Comparison of ENCODE assay signal across 22 cellular contexts in the genomic region with DNA sequence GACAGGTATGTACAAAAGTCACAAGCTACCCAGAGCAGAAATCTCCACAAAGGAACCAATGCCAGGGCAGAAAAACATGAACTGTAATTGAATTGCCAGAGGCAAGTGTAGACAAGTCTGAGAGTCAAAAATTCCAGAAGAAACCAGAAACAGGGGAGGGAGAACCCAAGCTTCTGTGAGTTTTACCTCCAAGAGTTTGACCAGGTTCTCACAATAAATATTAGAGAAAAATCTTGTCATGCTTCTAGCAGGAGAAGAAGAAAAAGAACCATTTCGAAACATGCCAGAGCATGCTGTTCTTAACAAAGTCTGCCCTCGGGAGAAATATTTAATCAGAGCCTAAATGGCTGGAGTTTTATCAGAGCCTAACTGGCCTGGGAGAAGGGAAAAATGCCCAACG. TPM values are rescaled to one million over a fixed set of nuclear protein-coding genes. Genes with fewer than 3 reads are reported as not detected.
DNase-seq lines count a peak whose midpoint lies in the region; ATAC-seq and TF ChIP-seq lines count a peak whose summit lies in the region.
"Had no signal": no experiment of that assay in that cellular context is flagged by ENCODE, and none has a peak within 500 bp of the region (broad histone marks: within the 10 kb centered on the region; RNA-seq: fewer than 3 reads in every experiment).

No MANE protein-coding gene starts in this region.

- H3K27me3 Mint-ChIP-seq in GM23338 (ENCODE audit: insufficient read depth, low read depth, poor library complexity) (no peaks in the 10 kb centered on the region), nephron progenitor cell (ENCODE audit: low read depth, poor library complexity) (peaks cover 2% of the 10 kb centered on the region), glutamatergic neuron (ENCODE audit: unreplicated experiment) (no peaks in the 10 kb centered on the region)
- H3K27me3 Mint-ChIP-seq: activated CD4-positive, alpha-beta memory T cell treated with anti-CD3 and anti-CD28 coated beads for 36 hours; activated naive CD8-positive, alpha-beta T cell treated with anti-CD3 and anti-CD28 coated beads, Interleukin-2, amount 10 ng/mL, durations not matched to agents 7 days and 5 days; naive thymus-derived CD8-positive, alpha-beta T cell had no signal

- H3K9me3 Mint-ChIP-seq in GM23338, result no peaks in the 10 kb centered on the region
- no peaks in the 10 kb centered on the region for H3K9me3 Mint-ChIP-seq in nephron progenitor cell
- no peaks in the 10 kb centered on the region for H3K9me3 Mint-ChIP-seq in glutamatergic neuron (ENCODE audit: unreplicated experiment)
- H3K9me3 Mint-ChIP-seq: activated CD4-positive, alpha-beta memory T cell treated with anti-CD3 and anti-CD28 coated beads for 36 hours; activated naive CD8-positive, alpha-beta T cell treated with anti-CD3 and anti-CD28 coated beads, Interleukin-2, amount 10 ng/mL, durations not matched to agents 7 days and 5 days; naive thymus-derived CD8-positive, alpha-beta T cell had no signal

- H3K27ac ChIP-seq in GM23338 (ENCODE audit: low read depth) (no peak overlapping the region), esophagus squamous epithelium (peak overlapping the region; percentile 28 to 45 (median 29))
- H3K27ac ChIP-seq: esophagus muscularis mucosa had no signal

- peak overlapping the region; percentile 0 for H3K9ac ChIP-seq in adipocyte (ENCODE audit: low read length)

- no peaks in the 10 kb centered on the region for H3K79me2 ChIP-seq in GM23338 (replicated peaks; ENCODE audit: insufficient read depth)

- no peak for TF ChIP-seq CTCF in GM23338 (conservative IDR thresholded peaks at IDR 0.05; ENCODE audit: low read depth in 2 of 2)
- TF ChIP-seq CTCF in esophagus squamous epithelium (IDR thresholded peaks at IDR 0.05), result no peak
- no peak for TF ChIP-seq CTCF in nephron progenitor cell (IDR thresholded peaks at IDR 0.05)
- TF ChIP-seq CTCF in glutamatergic neuron (IDR thresholded peaks at IDR 0.05; ENCODE audit: partially characterized antibody, unreplicated experiment), result no peak

- no peaks in the 10 kb centered on the region for H3K36me3 Mint-ChIP-seq in GM23338 (ENCODE audit: low read depth)
- peaks cover 9% of the 10 kb centered on the region for H3K36me3 Mint-ChIP-seq in nephron progenitor cell (ENCODE audit: low read depth)
- peaks cover 5% of the 10 kb centered on the region for H3K36me3 Mint-ChIP-seq in glutamatergic neuron (ENCODE audit: unreplicated experiment)

- H3K4me3 ChIP-seq in GM23338 (no peak overlapping the region), adipocyte (ENCODE audit: low read length) (no peak overlapping the region), esophagus squamous epithelium (no peak overlapping the region)
- H3K4me3 ChIP-seq: esophagus muscularis mucosa, skin epidermis had no signal

- intact Hi-C loops in esophagus squamous epithelium (cut with DNase I), result no loop called here

- no peak overlapping the region for H3K4me2 ChIP-seq in GM23338

- H3K9me3 ChIP-seq in adipocyte (ENCODE audit: control insufficient read depth, low read length) (no peaks in the 10 kb centered on the region), esophagus squamous epithelium (no peaks in the 10 kb centered on the region)
- H3K9me3 ChIP-seq: BE2C, esophagus muscularis mucosa had no signal

- no peak for TF ChIP-seq POLR2A in esophagus squamous epithelium (IDR thresholded peaks at IDR 0.05)

- H4K20me1 ChIP-seq in GM23338 (replicated peaks; ENCODE audit: insufficient read depth), result no peaks in the 10 kb centered on the region

- WGBS in esophagus squamous epithelium, 2 donors, result 48 to 58% methylated on average over 3 of the region's 3 CpGs

- DNase-seq in GM23338 (ENCODE audit: low spot score) (no peak), adipocyte (ENCODE audit: low read depth) (peak; percentile 5), esophagus squamous epithelium (lab: John Stamatoyannopoulos, UW) (no peak), nephron progenitor cell (no peak), NCI-H2107 (lab: John Stamatoyannopoulos, UW) (no peak), cortex of kidney (lab: John Stamatoyannopoulos, UW) (no peak), glutamatergic neuron (no peak), SKM-1 treated with dmso at 0.1 percent for 144 hours (lab: John Stamatoyannopoulos, UW; ENCODE audit: unreplicated experiment) (no peak)
- DNase-seq: activated CD4-positive, alpha-beta memory T cell treated with anti-CD3 and anti-CD28 coated beads for 36 hours; activated naive CD8-positive, alpha-beta T cell treated with anti-CD3 and anti-CD28 coated beads, Interleukin-2, amount 10 ng/mL, durations not matched to agents 7 days and 5 days; BE2C; effector memory CD4-positive, alpha-beta T cell; Kasumi-1; left colon; midbrain; naive thymus-derived CD8-positive, alpha-beta T cell; NCI-H1930; NCI-H82; stimulated activated CD4-positive, alpha-beta T cell treated with anti-CD3 and anti-CD28 coated beads, Interleukin-1b, Interleukin-23, amount 100 ng/mL, for 48 hours; T1000 had no signal

- H3K36me3 ChIP-seq in GM23338 (ENCODE audit: insufficient read depth) (no peaks in the 10 kb centered on the region), adipocyte (ENCODE audit: control insufficient read depth, insufficient read depth, low read length, severe bottlenecking) (no peaks in the 10 kb centered on the region), esophagus squamous epithelium (peaks cover 0 to 3% (median 0%) of the 10 kb centered on the region in 3 donors)
- H3K36me3 ChIP-seq: BE2C had no signal

- ATAC-seq in GM23338, result no peak
- ATAC-seq: left colon; naive thymus-derived CD8-positive, alpha-beta T cell had no signal

- no peaks in the 10 kb centered on the region for H3F3A ChIP-seq in GM23338 (replicated peaks; ENCODE audit: low read depth)

- H2AFZ ChIP-seq in GM23338, result no peak overlapping the region

- H3K27ac Mint-ChIP-seq in GM23338, result peak overlapping the region; percentile 73
- H3K27ac Mint-ChIP-seq in nephron progenitor cell, result peak overlapping the region; percentile 4
- no peak overlapping the region for H3K27ac Mint-ChIP-seq in glutamatergic neuron (ENCODE audit: unreplicated experiment)
- H3K27ac Mint-ChIP-seq: activated CD4-positive, alpha-beta memory T cell treated with anti-CD3 and anti-CD28 coated beads for 36 hours; activated naive CD8-positive, alpha-beta T cell treated with anti-CD3 and anti-CD28 coated beads, Interleukin-2, amount 10 ng/mL, durations not matched to agents 7 days and 5 days had no signal

- no peaks in the 10 kb centered on the region for H3K4me1 ChIP-seq in GM23338 (ENCODE audit: insufficient read depth)
- peaks cover 14% of the 10 kb centered on the region for H3K4me1 ChIP-seq in adipocyte (ENCODE audit: control insufficient read depth, insufficient read depth, low read length)
- peaks cover 0 to 16% (median 3%) of the 10 kb centered on the region in 3 donors for H3K4me1 ChIP-seq in esophagus squamous epithelium
- H3K4me1 ChIP-seq: BE2C, esophagus muscularis mucosa had no signal

- H3K27me3 ChIP-seq in GM23338 (ENCODE audit: insufficient read depth), result no peaks in the 10 kb centered on the region
- H3K27me3 ChIP-seq in adipocyte (replicated peaks; ENCODE audit: control insufficient read depth, insufficient read depth, low read length), result no peaks in the 10 kb centered on the region
- no peaks in the 10 kb centered on the region for H3K27me3 ChIP-seq in esophagus squamous epithelium
- H3K27me3 ChIP-seq: BE2C, esophagus muscularis mucosa had no signal

- H3K4me1 Mint-ChIP-seq in GM23338 (no peaks in the 10 kb centered on the region; the same call in 2 of the 3 replicates), nephron progenitor cell (no peaks in the 10 kb centered on the region), glutamatergic neuron (ENCODE audit: low read depth, unreplicated experiment) (no peaks in the 10 kb centered on the region)
- H3K4me1 Mint-ChIP-seq: activated naive CD8-positive, alpha-beta T cell treated with anti-CD3 and anti-CD28 coated beads, Interleukin-2, amount 10 ng/mL, durations not matched to agents 7 days and 5 days had no signal

- H3K4me3 Mint-ChIP-seq in GM23338 (no peak overlapping the region), nephron progenitor cell (no peak overlapping the region), glutamatergic neuron (ENCODE audit: unreplicated experiment) (no peak overlapping the region)
- H3K4me3 Mint-ChIP-seq: activated CD4-positive, alpha-beta memory T cell treated with anti-CD3 and anti-CD28 coated beads for 36 hours; activated naive CD8-positive, alpha-beta T cell treated with anti-CD3 and anti-CD28 coated beads, Interleukin-2, amount 10 ng/mL, durations not matched to agents 7 days and 5 days had no signal

- H3K9me2 ChIP-seq in GM23338 (ENCODE audit: insufficient read depth), result no peaks in the 10 kb centered on the region

TF ChIP-seq in GM23338, 12 proteins besides CTCF, POLR2A, EP300 and RAD21 (continues in another document):
- TF ChIP-seq, protein P1, sequence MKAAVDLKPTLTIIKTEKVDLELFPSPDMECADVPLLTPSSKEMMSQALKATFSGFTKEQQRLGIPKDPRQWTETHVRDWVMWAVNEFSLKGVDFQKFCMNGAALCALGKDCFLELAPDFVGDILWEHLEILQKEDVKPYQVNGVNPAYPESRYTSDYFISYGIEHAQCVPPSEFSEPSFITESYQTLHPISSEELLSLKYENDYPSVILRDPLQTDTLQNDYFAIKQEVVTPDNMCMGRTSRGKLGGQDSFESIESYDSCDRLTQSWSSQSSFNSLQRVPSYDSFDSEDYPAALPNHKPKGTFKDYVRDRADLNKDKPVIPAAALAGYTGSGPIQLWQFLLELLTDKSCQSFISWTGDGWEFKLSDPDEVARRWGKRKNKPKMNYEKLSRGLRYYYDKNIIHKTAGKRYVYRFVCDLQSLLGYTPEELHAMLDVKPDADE (IDR thresholded peaks at IDR 0.05), result no peak
- TF ChIP-seq ZNF114 (CRISPR knock-in tag; IDR thresholded peaks at IDR 0.05) (no peak), EZH2 (IDR thresholded peaks at IDR 0.05; ENCODE audit: low read depth, unreplicated experiment) (no peak), JUNB (IDR thresholded peaks at IDR 0.05; ENCODE audit: unreplicated experiment) (no peak), CREB1 (CRISPR knock-in tag; IDR thresholded peaks at IDR 0.05; ENCODE audit: low read depth) (no peak), STAT1 (IDR thresholded peaks at IDR 0.05; ENCODE audit: unreplicated experiment) (no peak), NANOG (IDR thresholded peaks at IDR 0.05; ENCODE audit: borderline replicate concordance) (no peak)

RNA-seq across cellular contexts. Expression of gene AP3B2, which starts 32.5 kb away (rescaled TPM):
- total RNA-seq in GM23338 (2014; rRNA removed; shearing (Covaris generic)), result 14.0 and 19.2 TPM in 2 replicates
- 9.5 and 9.8 TPM in 2 replicates for polyA plus RNA-seq in GM23338 (2016; fragmentation: Nextera tagmentation; extraction: Ambion mirVana)
- total RNA-seq in esophagus squamous epithelium (1 to 10 TPM in 2 of 4 donors, under 1 TPM in 1, not detected in 1; 0.62 to 3.2 (median 1.7) TPM), glutamatergic neuron (ENCODE audit: unreplicated experiment) (218 TPM)

Comparison
In these comparisons a context has a peak if more than half of its experiments do, and no peak if none do; other contexts are left out.
1. RNA of gene AP3B2, which starts 32.5 kb away (total RNA-seq): 218 TPM in glutamatergic neuron (single experiment); 14.0 to 19.2 TPM in GM23338 and 0.62 to 3.2 TPM in esophagus squamous epithelium; every median in the first group is over 10 times any median in the second.